ENCODE assay signal across 8 cellular contexts in genomic region chr14:60327447-60328331, GRCh38.
A peak's percentile ranks its signal among the peaks of the same experiment; 100 is the strongest.
DNase-seq lines count a peak whose midpoint lies in the region; ATAC-seq, FAIRE-seq and TF ChIP-seq lines count a peak whose summit lies in the region.

No MANE protein-coding gene starts in this region.

- H3K79me2 ChIP-seq in GM23248 (ENCODE audit: insufficient read depth), result no peaks in the 10 kb centered on the region
- H3K79me2 ChIP-seq in endothelial cell of umbilical vein (ENCODE audit: control insufficient read depth, insufficient read depth, low read length), result no peaks in the 10 kb centered on the region

- POLR2A ChIA-PET in activated CD4-positive, alpha-beta T cell treated with anti-CD3 and anti-CD28 coated beads, Interleukin-2, amount 10 ng/mL, durations not matched to agents 7 days and 5 days (lab: Charles Lee), result no interaction called here
- POLR2A ChIA-PET in endothelial cell of umbilical vein (lab: Charles Lee), result no interaction called here

- no peak for FAIRE-seq in endothelial cell of umbilical vein (lab: Jason Lieb, UNC)

- intact Hi-C loops in endothelial cell of umbilical vein (cut with micrococcal nuclease), result no loop called here
- intact Hi-C loops in upper lobe of right lung (cut with DNase I), result no loop called here

- DNase-seq in GM23248 (peak; percentile 44), NB4 (ENCODE audit: low read depth) (peak; percentile 36), endothelial cell of umbilical vein (ENCODE audit: low read depth, low spot score) (no peak), upper lobe of right lung (peak; percentile 69), COLO829 (ENCODE audit: low spot score) (no peak)
- peak; percentile 47 for DNase-seq in activated CD4-positive, alpha-beta T cell treated with anti-CD3 and anti-CD28 coated beads, Interleukin-2, amount 10 ng/mL, durations not matched to agents 7 days and 5 days

- peak; percentile 33; the same call in 2 of the 3 replicates for TF ChIP-seq CTCF in GM12872 (IDR thresholded peaks at IDR 0.05; ENCODE audit: insufficient read depth, low read depth, low read length)
- TF ChIP-seq CTCF in NB4 (IDR thresholded peaks at IDR 0.05; ENCODE audit: low read depth, low read length), result no peak
- TF ChIP-seq CTCF in endothelial cell of umbilical vein (IDR thresholded peaks at IDR 0.05; ENCODE audit: extremely low read depth in 1 of 2, insufficient read depth in 1 of 2, low read depth in 1 of 2, low read length in 2 of 2), result peak in 1 of 2 donors; percentile 4
- no peak for TF ChIP-seq CTCF in nephron (IDR thresholded peaks at IDR 0.05; ENCODE audit: unreplicated experiment in 3 of 3)
- TF ChIP-seq CTCF in upper lobe of right lung (IDR thresholded peaks at IDR 0.05), result no peak

- H3F3A ChIP-seq in GM23248 (ENCODE audit: insufficient read depth), result no peaks in the 10 kb centered on the region

- no peak overlapping the region for H3K27ac ChIP-seq in GM23248
- H3K27ac ChIP-seq in endothelial cell of umbilical vein (ENCODE audit: insufficient read depth, low read depth, low read length), result no peak overlapping the region
- no peak overlapping the region for H3K27ac ChIP-seq in upper lobe of right lung

- TF ChIP-seq POLR2A in NB4 (IDR thresholded peaks at IDR 0.05; ENCODE audit: extremely low read depth, insufficient read length) (no peak), endothelial cell of umbilical vein (IDR thresholded peaks at IDR 0.05; ENCODE audit: low read depth, low read length) (no peak)

- CTCF ChIA-PET in activated CD4-positive, alpha-beta T cell treated with anti-CD3 and anti-CD28 coated beads, Interleukin-2, amount 10 ng/mL, durations not matched to agents 7 days and 5 days (lab: Charles Lee), result interaction anchor here (1.0 to 1.1 kb wide), 2 partner anchors 11 to 50 kb away, joined by 3 read pairs; no protein-coding TSS in a partner anchor
- CTCF ChIA-PET in endothelial cell of umbilical vein (lab: Charles Lee), result interaction anchor here (0.6 to 2.7 kb wide), 4 partner anchors 21 to 230 kb away, joined by 3 to 23 read pairs (median 4); no protein-coding TSS in a partner anchor

- H3K9me1 ChIP-seq in endothelial cell of umbilical vein (replicated peaks; ENCODE audit: control insufficient read depth, extremely low read depth, insufficient read depth, low read length), result no peaks in the 10 kb centered on the region

- H3K27me3 Mint-ChIP-seq in activated CD4-positive, alpha-beta T cell treated with anti-CD3 and anti-CD28 coated beads, Interleukin-2, amount 10 ng/mL, durations not matched to agents 7 days and 5 days, result peaks cover 24% of the 10 kb centered on the region
- peaks cover 46% of the 10 kb centered on the region for H3K27me3 Mint-ChIP-seq in nephron (ENCODE audit: low read depth)

- H3K4me1 Mint-ChIP-seq in activated CD4-positive, alpha-beta T cell treated with anti-CD3 and anti-CD28 coated beads, Interleukin-2, amount 10 ng/mL, durations not matched to agents 7 days and 5 days, result peaks cover 34% of the 10 kb centered on the region
- peaks cover 21% of the 10 kb centered on the region for H3K4me1 Mint-ChIP-seq in nephron

- no peaks in the 10 kb centered on the region for H3K9me2 ChIP-seq in GM23248 (ENCODE audit: insufficient read depth)

- H3K4me3 ChIP-seq in GM23248 (peak overlapping the region; percentile 38; the same call in 1 of the 2 replicates), NB4 (ENCODE audit: low read depth, low read length) (no peak overlapping the region), endothelial cell of umbilical vein (replicated peaks in 1 of 3; ENCODE audit: insufficient read depth in 1 of 3, low read depth in 1 of 3, low read length in 3 of 3) (no peak overlapping the region), upper lobe of right lung (peak overlapping the region; percentile 34)

- H3K4me1 ChIP-seq in GM23248 (ENCODE audit: insufficient read depth), result 0 out of 2 replicates have a peak, but pooled peaks cover 2% of the 10 kb centered on the region
- peaks cover 2% of the 10 kb centered on the region for H3K4me1 ChIP-seq in endothelial cell of umbilical vein (ENCODE audit: control insufficient read depth, extremely low read depth, insufficient read depth, low read length)
- H3K4me1 ChIP-seq in upper lobe of right lung, result peaks cover 9% of the 10 kb centered on the region

- H3K4me3 Mint-ChIP-seq in activated CD4-positive, alpha-beta T cell treated with anti-CD3 and anti-CD28 coated beads, Interleukin-2, amount 10 ng/mL, durations not matched to agents 7 days and 5 days, result peak overlapping the region; percentile 78
- peak overlapping the region; percentile 79 to 82 (median 82) for H3K4me3 Mint-ChIP-seq in nephron

- H2AFZ ChIP-seq in GM23248, result peak overlapping the region; percentile 44; the same call in 1 of the 2 replicates
- no peak overlapping the region for H2AFZ ChIP-seq in endothelial cell of umbilical vein (ENCODE audit: low read depth, low read length)

- dilution Hi-C loops in endothelial cell of umbilical vein (cut with MboI; ENCODE audit: extremely low pct_ligation_motif_present, low sequenced_read_pairs), result no loop called here

- H3K9ac ChIP-seq in GM23248 (no peak overlapping the region), endothelial cell of umbilical vein (replicated peaks; ENCODE audit: extremely low read depth, insufficient read depth, low read length) (no peak overlapping the region)

- 7 to 8% methylated on average over 41 to 50 of the region's 58 CpGs for WGBS in GM23248 (ENCODE audit: low coverage in 1 of 2, low lambda C conversion rate in 2 of 2, missing lambda C conversion rate in 2 of 2), 2 experiments

- H3K36me3 Mint-ChIP-seq in activated CD4-positive, alpha-beta T cell treated with anti-CD3 and anti-CD28 coated beads, Interleukin-2, amount 10 ng/mL, durations not matched to agents 7 days and 5 days (ENCODE audit: low read depth), result no peaks in the 10 kb centered on the region
- H3K36me3 Mint-ChIP-seq in nephron (ENCODE audit: low read depth), result no peaks in the 10 kb centered on the region

- no peaks in the 10 kb centered on the region for H4K20me1 ChIP-seq in GM23248 (ENCODE audit: insufficient read depth)
- no peaks in the 10 kb centered on the region for H4K20me1 ChIP-seq in endothelial cell of umbilical vein (replicated peaks; ENCODE audit: control insufficient read depth, extremely low read depth, insufficient read depth, low read length)

- ATAC-seq in upper lobe of right lung, result peak; percentile 63

- peaks cover 27% of the 10 kb centered on the region for H3K27me3 ChIP-seq in GM23248 (replicated peaks; ENCODE audit: insufficient read depth)
- peaks cover 38 to 55% of the 10 kb centered on the region in 2 experiments for H3K27me3 ChIP-seq in endothelial cell of umbilical vein (ENCODE audit: control insufficient read depth in 2 of 2, insufficient read depth in 2 of 2, low read length in 2 of 2)
- peaks cover 23% of the 10 kb centered on the region for H3K27me3 ChIP-seq in upper lobe of right lung

- H3K36me3 ChIP-seq in GM23248 (ENCODE audit: low read depth) (no peaks in the 10 kb centered on the region), endothelial cell of umbilical vein (ENCODE audit: control insufficient read depth in 2 of 2, extremely low read depth in 1 of 2, insufficient read depth in 2 of 2, low read length in 2 of 2) (no peaks in the 10 kb centered on the region), upper lobe of right lung (no peaks in the 10 kb centered on the region)

- H3K27ac Mint-ChIP-seq in activated CD4-positive, alpha-beta T cell treated with anti-CD3 and anti-CD28 coated beads, Interleukin-2, amount 10 ng/mL, durations not matched to agents 7 days and 5 days, result peak overlapping the region; percentile 76
- H3K27ac Mint-ChIP-seq in nephron, result no peak overlapping the region

- no peaks in the 10 kb centered on the region for H3K9me3 ChIP-seq in GM23248 (ENCODE audit: low read depth)
- H3K9me3 ChIP-seq in endothelial cell of umbilical vein (replicated peaks; ENCODE audit: control insufficient read depth, insufficient read depth, low read length), result no peaks in the 10 kb centered on the region
- no peaks in the 10 kb centered on the region for H3K9me3 ChIP-seq in upper lobe of right lung

- H3K4me2 ChIP-seq in GM23248 (ENCODE audit: unreplicated experiment), result peak overlapping the region; percentile 43
- H3K4me2 ChIP-seq in endothelial cell of umbilical vein (ENCODE audit: insufficient read depth, low read length), result peak overlapping the region; percentile 15

- H3K9me3 Mint-ChIP-seq in activated CD4-positive, alpha-beta T cell treated with anti-CD3 and anti-CD28 coated beads, Interleukin-2, amount 10 ng/mL, durations not matched to agents 7 days and 5 days, result no peaks in the 10 kb centered on the region
- H3K9me3 Mint-ChIP-seq in nephron, result no peaks in the 10 kb centered on the region

- in situ Hi-C loops in GM23248 (cut with MboI), result loop anchor here (25.0 kb wide), 1 partner anchor 960 kb away; the partner anchor contains the start of gene TMEM30B

- BruUV-seq in endothelial cell of umbilical vein (replicated peaks; lab: Mats Ljungman, UMichigan), result no TSS peak

TF ChIP-seq in endothelial cell of umbilical vein, 7 proteins besides CTCF, POLR2A, EP300 and RAD21:
- TF ChIP-seq FOS (IDR thresholded peaks at IDR 0.05; ENCODE audit: borderline replicate concordance, insufficient read depth, low read length) (no peak), EZH2 (IDR thresholded peaks at IDR 0.05; ENCODE audit: borderline replicate concordance, low read depth, low read length, severe bottlenecking) (peak; percentile 77), MYC (IDR thresholded peaks at IDR 0.05; ENCODE audit: low read depth, low read length) (no peak), JUN (IDR thresholded peaks at IDR 0.05; ENCODE audit: borderline replicate concordance, insufficient read depth, insufficient read length, low read depth) (no peak)
TF ChIP-seq in endothelial cell of umbilical vein: peak in this region for 1.

Comparison
In these comparisons a context has a peak if more than half of its experiments do, and no peak if none do; other contexts are left out.
1. DNase-seq: peak in GM23248 (single experiment), NB4 (single experiment), activated CD4-positive, alpha-beta T cell treated with anti-CD3 and anti-CD28 coated beads, Interleukin-2, amount 10 ng/mL, durations not matched to agents 7 days and 5 days (single experiment) and upper lobe of right lung (single experiment); none in endothelial cell of umbilical vein (single experiment) and COLO829 (single experiment).
2. H3K4me3 ChIP-seq: peak in GM23248 (single experiment) and upper lobe of right lung (single experiment); none in NB4 (single experiment) and endothelial cell of umbilical vein (0 of 3).